Comparison of ENCODE assay signal across 8 cellular contexts in the genomic region with DNA sequence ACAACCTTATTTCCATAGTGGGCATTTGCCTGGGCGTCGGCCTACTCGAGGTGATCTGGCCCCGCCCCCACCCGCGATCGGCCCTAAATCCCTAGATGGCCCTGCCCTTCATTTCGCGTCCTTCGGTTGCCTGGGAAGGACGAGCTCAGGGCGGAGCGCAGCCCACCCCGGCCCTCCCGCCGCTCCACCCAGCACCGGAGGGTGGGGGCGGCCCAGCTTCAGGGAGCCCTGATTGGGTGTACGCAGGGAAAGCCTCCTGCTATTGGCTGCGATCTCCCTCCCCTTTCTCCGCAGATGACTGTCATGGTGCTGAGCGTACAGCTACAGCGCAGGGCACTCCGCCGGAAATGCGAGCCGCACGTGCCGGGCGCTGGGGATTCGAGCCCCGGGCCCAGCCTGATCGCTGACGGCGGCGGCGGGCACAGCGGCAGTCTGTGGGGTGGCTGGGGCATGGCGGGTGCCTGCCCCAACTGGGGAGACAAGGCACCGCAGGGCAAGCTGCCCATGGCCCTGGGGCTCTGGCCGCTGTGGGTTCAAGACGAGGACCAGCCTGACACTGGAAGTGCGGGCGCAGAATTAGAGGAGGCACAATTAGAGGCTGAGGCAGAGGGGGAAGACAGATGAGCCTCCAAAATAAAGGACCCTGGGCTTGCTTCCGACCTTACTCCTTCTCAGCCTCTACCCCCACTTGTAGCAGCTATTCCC.
DNase-seq lines count a peak whose midpoint lies in the region; ATAC-seq and TF ChIP-seq lines count a peak whose summit lies in the region.

No MANE protein-coding gene starts in this region.

- DNase-seq in T1000 (lab: John Stamatoyannopoulos, UW) (peak; percentile 66), head of caudate nucleus (peak; percentile 62 to 94 (median 84)), non-pigmented ciliary epithelial cell (ENCODE audit: low read depth) (peak; percentile 63)

- peaks cover 7% of the 10 kb centered on the region; the same call in 1 of the 2 replicates for H3K4me1 ChIP-seq in HEK293 (ENCODE audit: control insufficient read depth, insufficient read depth, low read length)

- no peaks in the 10 kb centered on the region for H3K9me3 ChIP-seq in HEK293 (ENCODE audit: control insufficient read depth, insufficient read depth, low read depth, low read length)

- POLR2A ChIA-PET in HEK293 (lab: Yijun Ruan, JAX) = no interaction called here

- H3K27ac ChIP-seq in HEK293 (ENCODE audit: extremely low read depth, low read depth, low read length) = no peak overlapping the region

- H3K36me3 ChIP-seq in HEK293 (ENCODE audit: control insufficient read depth in 2 of 2, insufficient read depth in 1 of 2, low read length in 2 of 2) = peaks cover 8 to 36% of the 10 kb centered on the region in 2 experiments

- CTCF ChIA-PET in HEK293 (lab: Yijun Ruan, JAX) = interaction anchor here (1.4 kb wide), 1 partner anchor 38 kb away, joined by 6 read pairs; no protein-coding TSS in a partner anchor

- no peak overlapping the region for H3K4me3 ChIP-seq in HEK293 (ENCODE audit: low read depth, low read length)

- intact Hi-C loops in head of caudate nucleus (cut with DNase I) = no loop called here

- ATAC-seq in HG02678 (IDR thresholded peaks at IDR 0.05; ENCODE audit: unreplicated experiment) (no peak), HG02870 (IDR thresholded peaks at IDR 0.05; ENCODE audit: unreplicated experiment) (no peak), GM21529 (IDR thresholded peaks at IDR 0.05; ENCODE audit: unreplicated experiment) (no peak), GM19467 (IDR thresholded peaks at IDR 0.05; ENCODE audit: unreplicated experiment) (no peak)

- TF ChIP-seq CTCF in HEK293 (tag by site-specific recombination; IDR thresholded peaks at IDR 0.05) = no peak

TF ChIP-seq in HEK293, 187 proteins besides CTCF, POLR2A, EP300 and RAD21:
- TF ChIP-seq ZNF629 (tag by site-specific recombination; IDR thresholded peaks at IDR 0.05) (no peak), ZNF2 (tag by site-specific recombination; IDR thresholded peaks at IDR 0.05) (no peak), ZNF510 (tag by site-specific recombination; IDR thresholded peaks at IDR 0.05; ENCODE audit: insufficient replicate concordance) (no peak), ZNF16 (tag by site-specific recombination; IDR thresholded peaks at IDR 0.05; ENCODE audit: low read depth) (no peak), ZNF169 (tag by site-specific recombination; IDR thresholded peaks at IDR 0.05) (no peak), ZNF610 (tag by site-specific recombination; IDR thresholded peaks at IDR 0.05; ENCODE audit: borderline replicate concordance) (no peak), ZNF433 (tag by site-specific recombination; IDR thresholded peaks at IDR 0.05; ENCODE audit: low read depth) (no peak), KLF8 (tag by site-specific recombination; IDR thresholded peaks at IDR 0.05) (peak; percentile 60), ZNF211 (tag by site-specific recombination; IDR thresholded peaks at IDR 0.05; ENCODE audit: low read depth) (peak; percentile 7; the same call in 1 of the 2 replicates), PRDM1 (tag by site-specific recombination; IDR thresholded peaks at IDR 0.05) (no peak), MZF1 (tag by site-specific recombination; IDR thresholded peaks at IDR 0.05; ENCODE audit: borderline replicate concordance) (no peak), KLF1 (tag by site-specific recombination; IDR thresholded peaks at IDR 0.05) (peak; percentile 96), ZSCAN23 (tag by site-specific recombination; IDR thresholded peaks at IDR 0.05) (no peak), ZBTB17 (tag by site-specific recombination; IDR thresholded peaks at IDR 0.05) (no peak), ZNF76 (tag by site-specific recombination; IDR thresholded peaks at IDR 0.05; ENCODE audit: borderline replicate concordance, low read depth) (no peak)
- TF ChIP-seq, protein P1, sequence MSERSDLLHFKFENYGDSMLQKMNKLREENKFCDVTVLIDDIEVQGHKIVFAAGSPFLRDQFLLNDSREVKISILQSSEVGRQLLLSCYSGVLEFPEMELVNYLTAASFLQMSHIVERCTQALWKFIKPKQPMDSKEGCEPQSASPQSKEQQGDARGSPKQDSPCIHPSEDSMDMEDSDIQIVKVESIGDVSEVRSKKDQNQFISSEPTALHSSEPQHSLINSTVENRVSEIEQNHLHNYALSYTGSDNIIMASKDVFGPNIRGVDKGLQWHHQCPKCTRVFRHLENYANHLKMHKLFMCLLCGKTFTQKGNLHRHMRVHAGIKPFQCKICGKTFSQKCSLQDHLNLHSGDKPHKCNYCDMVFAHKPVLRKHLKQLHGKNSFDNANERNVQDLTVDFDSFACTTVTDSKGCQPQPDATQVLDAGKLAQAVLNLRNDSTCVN (tag by site-specific recombination; optimal IDR thresholded peaks at IDR 0.05) = no peak
- TF ChIP-seq, protein P2, sequence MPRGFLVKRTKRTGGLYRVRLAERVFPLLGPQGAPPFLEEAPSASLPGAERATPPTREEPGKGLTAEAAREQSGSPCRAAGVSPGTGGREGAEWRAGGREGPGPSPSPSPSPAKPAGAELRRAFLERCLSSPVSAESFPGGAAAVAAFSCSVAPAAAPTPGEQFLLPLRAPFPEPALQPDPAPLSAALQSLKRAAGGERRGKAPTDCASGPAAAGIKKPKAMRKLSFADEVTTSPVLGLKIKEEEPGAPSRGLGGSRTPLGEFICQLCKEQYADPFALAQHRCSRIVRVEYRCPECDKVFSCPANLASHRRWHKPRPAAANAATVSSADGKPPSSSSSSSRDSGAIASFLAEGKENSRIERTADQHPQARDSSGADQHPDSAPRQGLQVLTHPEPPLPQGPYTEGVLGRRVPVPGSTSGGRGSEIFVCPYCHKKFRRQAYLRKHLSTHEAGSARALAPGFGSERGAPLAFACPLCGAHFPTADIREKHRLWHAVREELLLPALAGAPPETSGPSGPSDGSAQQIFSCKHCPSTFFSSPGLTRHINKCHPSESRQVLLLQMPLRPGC (tag by site-specific recombination; IDR thresholded peaks at IDR 0.05) = no peak
- TF ChIP-seq, protein P3, sequence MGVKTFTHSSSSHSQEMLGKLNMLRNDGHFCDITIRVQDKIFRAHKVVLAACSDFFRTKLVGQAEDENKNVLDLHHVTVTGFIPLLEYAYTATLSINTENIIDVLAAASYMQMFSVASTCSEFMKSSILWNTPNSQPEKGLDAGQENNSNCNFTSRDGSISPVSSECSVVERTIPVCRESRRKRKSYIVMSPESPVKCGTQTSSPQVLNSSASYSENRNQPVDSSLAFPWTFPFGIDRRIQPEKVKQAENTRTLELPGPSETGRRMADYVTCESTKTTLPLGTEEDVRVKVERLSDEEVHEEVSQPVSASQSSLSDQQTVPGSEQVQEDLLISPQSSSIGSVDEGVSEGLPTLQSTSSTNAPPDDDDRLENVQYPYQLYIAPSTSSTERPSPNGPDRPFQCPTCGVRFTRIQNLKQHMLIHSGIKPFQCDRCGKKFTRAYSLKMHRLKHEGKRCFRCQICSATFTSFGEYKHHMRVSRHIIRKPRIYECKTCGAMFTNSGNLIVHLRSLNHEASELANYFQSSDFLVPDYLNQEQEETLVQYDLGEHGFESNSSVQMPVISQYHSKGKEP (tag by site-specific recombination; IDR thresholded peaks at IDR 0.05) = no peak
- TF ChIP-seq, protein P4, sequence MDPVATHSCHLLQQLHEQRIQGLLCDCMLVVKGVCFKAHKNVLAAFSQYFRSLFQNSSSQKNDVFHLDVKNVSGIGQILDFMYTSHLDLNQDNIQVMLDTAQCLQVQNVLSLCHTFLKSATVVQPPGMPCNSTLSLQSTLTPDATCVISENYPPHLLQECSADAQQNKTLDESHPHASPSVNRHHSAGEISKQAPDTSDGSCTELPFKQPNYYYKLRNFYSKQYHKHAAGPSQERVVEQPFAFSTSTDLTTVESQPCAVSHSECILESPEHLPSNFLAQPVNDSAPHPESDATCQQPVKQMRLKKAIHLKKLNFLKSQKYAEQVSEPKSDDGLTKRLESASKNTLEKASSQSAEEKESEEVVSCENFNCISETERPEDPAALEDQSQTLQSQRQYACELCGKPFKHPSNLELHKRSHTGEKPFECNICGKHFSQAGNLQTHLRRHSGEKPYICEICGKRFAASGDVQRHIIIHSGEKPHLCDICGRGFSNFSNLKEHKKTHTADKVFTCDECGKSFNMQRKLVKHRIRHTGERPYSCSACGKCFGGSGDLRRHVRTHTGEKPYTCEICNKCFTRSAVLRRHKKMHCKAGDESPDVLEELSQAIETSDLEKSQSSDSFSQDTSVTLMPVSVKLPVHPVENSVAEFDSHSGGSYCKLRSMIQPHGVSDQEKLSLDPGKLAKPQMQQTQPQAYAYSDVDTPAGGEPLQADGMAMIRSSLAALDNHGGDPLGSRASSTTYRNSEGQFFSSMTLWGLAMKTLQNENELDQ (tag by site-specific recombination; IDR thresholded peaks at IDR 0.05; ENCODE audit: low read depth) = no peak
- TF ChIP-seq, protein P5, sequence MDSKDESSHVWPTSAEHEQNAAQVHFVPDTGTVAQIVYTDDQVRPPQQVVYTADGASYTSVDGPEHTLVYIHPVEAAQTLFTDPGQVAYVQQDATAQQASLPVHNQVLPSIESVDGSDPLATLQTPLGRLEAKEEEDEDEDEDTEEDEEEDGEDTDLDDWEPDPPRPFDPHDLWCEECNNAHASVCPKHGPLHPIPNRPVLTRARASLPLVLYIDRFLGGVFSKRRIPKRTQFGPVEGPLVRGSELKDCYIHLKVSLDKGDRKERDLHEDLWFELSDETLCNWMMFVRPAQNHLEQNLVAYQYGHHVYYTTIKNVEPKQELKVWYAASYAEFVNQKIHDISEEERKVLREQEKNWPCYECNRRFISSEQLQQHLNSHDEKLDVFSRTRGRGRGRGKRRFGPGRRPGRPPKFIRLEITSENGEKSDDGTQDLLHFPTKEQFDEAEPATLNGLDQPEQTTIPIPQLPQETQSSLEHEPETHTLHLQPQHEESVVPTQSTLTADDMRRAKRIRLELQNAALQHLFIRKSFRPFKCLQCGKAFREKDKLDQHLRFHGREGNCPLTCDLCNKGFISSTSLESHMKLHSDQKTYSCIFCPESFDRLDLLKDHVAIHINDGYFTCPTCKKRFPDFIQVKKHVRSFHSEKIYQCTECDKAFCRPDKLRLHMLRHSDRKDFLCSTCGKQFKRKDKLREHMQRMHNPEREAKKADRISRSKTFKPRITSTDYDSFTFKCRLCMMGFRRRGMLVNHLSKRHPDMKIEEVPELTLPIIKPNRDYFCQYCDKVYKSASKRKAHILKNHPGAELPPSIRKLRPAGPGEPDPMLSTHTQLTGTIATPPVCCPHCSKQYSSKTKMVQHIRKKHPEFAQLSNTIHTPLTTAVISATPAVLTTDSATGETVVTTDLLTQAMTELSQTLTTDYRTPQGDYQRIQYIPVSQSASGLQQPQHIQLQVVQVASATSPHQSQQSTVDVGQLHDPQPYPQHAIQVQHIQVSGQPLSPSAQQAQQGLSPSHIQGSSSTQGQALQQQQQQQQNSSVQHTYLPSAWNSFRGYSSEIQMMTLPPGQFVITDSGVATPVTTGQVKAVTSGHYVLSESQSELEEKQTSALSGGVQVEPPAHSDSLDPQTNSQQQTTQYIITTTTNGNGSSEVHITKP (tag by site-specific recombination; IDR thresholded peaks at IDR 0.05) = no peak
